Comparison of ENCODE assay signal across 10 cellular contexts in the genomic region with DNA sequence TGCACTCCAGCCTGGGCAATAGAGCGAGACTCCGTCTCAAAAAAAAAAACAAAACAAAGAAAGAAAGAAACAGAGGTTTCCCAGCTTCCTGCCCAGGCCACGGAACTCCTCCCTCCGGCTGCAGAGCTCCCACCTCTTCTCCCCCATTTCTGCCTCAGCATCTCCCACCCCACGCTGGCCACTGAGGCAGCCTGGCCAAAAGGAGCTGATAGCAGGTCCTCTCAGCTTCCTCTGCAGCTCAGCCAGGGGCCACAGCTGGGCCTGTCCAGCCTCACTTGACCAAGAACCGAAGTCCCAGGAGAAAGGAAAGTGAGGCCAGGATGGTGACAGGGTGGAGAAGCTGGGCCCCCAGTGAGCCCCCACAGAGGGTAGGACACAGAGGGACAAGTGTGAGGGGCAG. TPM values are rescaled to one million over a fixed set of nuclear protein-coding genes. Genes with fewer than 3 reads are reported as not detected.
A peak's percentile ranks its signal among the peaks of the same experiment; 100 is the strongest.
DNase-seq lines count a peak whose midpoint lies in the region; ATAC-seq, FAIRE-seq and TF ChIP-seq lines count a peak whose summit lies in the region.
"Had no signal": no experiment of that assay in that cellular context is flagged by ENCODE, and none has a peak within 500 bp of the region (broad histone marks: within the 10 kb centered on the region; RNA-seq: fewer than 3 reads in every experiment).

No MANE protein-coding gene starts in this region.

- no peak for TF ChIP-seq POLR2A in GM12891 (IDR thresholded peaks at IDR 0.05; ENCODE audit: low read depth, low read length)

- H3K4me1 Mint-ChIP-seq in activated T-cell treated with anti-CD3 and anti-CD28 coated beads, Interleukin-2, amount 50 U/mL, for 24 hours (ENCODE audit: low read depth), result peaks cover 42% of the 10 kb centered on the region
- H3K4me1 Mint-ChIP-seq in activated T-cell treated with anti-CD3 and anti-CD28 coated beads, Interleukin-2, amount 50 U/mL, for 72 hours (ENCODE audit: low read depth), result peaks cover 37% of the 10 kb centered on the region
- peaks cover 42% of the 10 kb centered on the region for H3K4me1 Mint-ChIP-seq in activated naive CD8-positive, alpha-beta T cell treated with anti-CD3 and anti-CD28 coated beads, Interleukin-2, amount 50 U/mL, for 24 hours

- no peaks in the 10 kb centered on the region for H3K27me3 Mint-ChIP-seq in activated T-cell treated with anti-CD3 and anti-CD28 coated beads, Interleukin-2, amount 50 U/mL, for 24 hours
- H3K27me3 Mint-ChIP-seq in activated T-cell treated with anti-CD3 and anti-CD28 coated beads, Interleukin-2, amount 50 U/mL, for 72 hours (ENCODE audit: low read depth), result no peaks in the 10 kb centered on the region
- peaks cover 3% of the 10 kb centered on the region for H3K27me3 Mint-ChIP-seq in activated naive CD8-positive, alpha-beta T cell treated with anti-CD3 and anti-CD28 coated beads, Interleukin-2, amount 50 U/mL, for 24 hours

- no peaks in the 10 kb centered on the region for H3K27me3 ChIP-seq in lung (ENCODE audit: control insufficient read depth, insufficient read depth)
- H3K27me3 ChIP-seq in thoracic aorta (replicated peaks; ENCODE audit: insufficient read depth), result no peaks in the 10 kb centered on the region

- no peaks in the 10 kb centered on the region for H3K36me3 Mint-ChIP-seq in activated T-cell treated with anti-CD3 and anti-CD28 coated beads, Interleukin-2, amount 50 U/mL, for 24 hours (ENCODE audit: low read depth)
- H3K36me3 Mint-ChIP-seq in activated T-cell treated with anti-CD3 and anti-CD28 coated beads, Interleukin-2, amount 50 U/mL, for 72 hours (ENCODE audit: insufficient read depth in 2 of 2), result no peaks in the 10 kb centered on the region
- H3K36me3 Mint-ChIP-seq in activated naive CD8-positive, alpha-beta T cell treated with anti-CD3 and anti-CD28 coated beads, Interleukin-2, amount 50 U/mL, for 24 hours (ENCODE audit: low read depth), result no peaks in the 10 kb centered on the region

- H3K27ac ChIP-seq in lung (ENCODE audit: low read depth in 1 of 2, low read length in 1 of 2), result peak overlapping the region; percentile 76 to 80
- H3K27ac ChIP-seq in thoracic aorta, result peak overlapping the region; percentile 93 to 99

- no peak for ATAC-seq in activated T-cell treated with anti-CD3 and anti-CD28 coated beads, Interleukin-2, amount 50 U/mL, for 72 hours (replicated peaks in 1 of 2)
- ATAC-seq in activated naive CD8-positive, alpha-beta T cell treated with anti-CD3 and anti-CD28 coated beads, Interleukin-2, amount 50 U/mL, for 24 hours, result no peak
- no peak for ATAC-seq in lung (ENCODE audit: insufficient read depth, low FRiP score)
- ATAC-seq in thoracic aorta (ENCODE audit: insufficient number of reproducible peaks, low FRiP score, low read depth), result no peak
- ATAC-seq in GM19452 (IDR thresholded peaks at IDR 0.05; ENCODE audit: unreplicated experiment), result no peak

- H3K4me3 ChIP-seq in lung, result no peak overlapping the region
- no peak overlapping the region for H3K4me3 ChIP-seq in thoracic aorta

- no peak overlapping the region for H3K4me3 Mint-ChIP-seq in activated T-cell treated with anti-CD3 and anti-CD28 coated beads, Interleukin-2, amount 50 U/mL, for 24 hours
- H3K4me3 Mint-ChIP-seq in activated T-cell treated with anti-CD3 and anti-CD28 coated beads, Interleukin-2, amount 50 U/mL, for 72 hours, result peak overlapping the region in 1 of 2 donors; percentile 66
- peak overlapping the region; percentile 63 for H3K4me3 Mint-ChIP-seq in activated naive CD8-positive, alpha-beta T cell treated with anti-CD3 and anti-CD28 coated beads, Interleukin-2, amount 50 U/mL, for 24 hours

- H3K36me3 ChIP-seq in lung (ENCODE audit: control insufficient read depth in 2 of 2, insufficient read depth in 2 of 2, low read length in 2 of 2) (no peaks in the 10 kb centered on the region), thoracic aorta (no peaks in the 10 kb centered on the region)

- peaks cover 8 to 9% of the 10 kb centered on the region in 2 donors for H3K4me1 ChIP-seq in lung (ENCODE audit: control insufficient read depth in 2 of 2, insufficient read depth in 2 of 2, low read length in 2 of 2)
- peaks cover 28 to 41% of the 10 kb centered on the region in 2 donors for H3K4me1 ChIP-seq in thoracic aorta (ENCODE audit: control insufficient read depth in 1 of 2, low read depth in 2 of 2)

- no peak for FAIRE-seq in GM12891 (lab: Jason Lieb, UNC)

- DNase-seq in activated T-cell treated with anti-CD3 and anti-CD28 coated beads, Interleukin-2, amount 50 U/mL, for 24 hours, result peak; percentile 40
- DNase-seq in activated T-cell treated with anti-CD3 and anti-CD28 coated beads, Interleukin-2, amount 50 U/mL, for 72 hours, result no peak
- DNase-seq in activated naive CD8-positive, alpha-beta T cell treated with anti-CD3 and anti-CD28 coated beads, Interleukin-2, amount 50 U/mL, for 24 hours, result no peak
- DNase-seq in lung (ENCODE audit: low spot score) (no peak), thoracic aorta (ENCODE audit: low spot score) (no peak), GM12891 (ENCODE audit: insufficient read length, low spot score) (no peak)
- no peak for DNase-seq in stimulated activated naive CD4-positive, alpha-beta T cell (lab: John Stamatoyannopoulos, UW)
- DNase-seq: activated CD4-positive, CD25-positive, alpha-beta regulatory T cell treated with anti-CD3 and anti-CD28 coated beads, Interleukin-2, amount 50 U/mL, for 72 hours; NCI-H187 had no signal

- 66 to 86% methylated on average over 6 of the region's 6 CpGs for WGBS in lung, 2 donors

- H3K9me3 Mint-ChIP-seq in activated T-cell treated with anti-CD3 and anti-CD28 coated beads, Interleukin-2, amount 50 U/mL, for 24 hours, result no peaks in the 10 kb centered on the region
- no peaks in the 10 kb centered on the region for H3K9me3 Mint-ChIP-seq in activated T-cell treated with anti-CD3 and anti-CD28 coated beads, Interleukin-2, amount 50 U/mL, for 72 hours
- no peaks in the 10 kb centered on the region for H3K9me3 Mint-ChIP-seq in activated naive CD8-positive, alpha-beta T cell treated with anti-CD3 and anti-CD28 coated beads, Interleukin-2, amount 50 U/mL, for 24 hours

- TF ChIP-seq CTCF in lung (IDR thresholded peaks at IDR 0.05; ENCODE audit: control extremely low read depth, extremely low read depth), result no peak
- TF ChIP-seq CTCF in thoracic aorta (IDR thresholded peaks at IDR 0.05), result no peak

- H3K9me3 ChIP-seq in lung (ENCODE audit: control insufficient read depth in 2 of 2, insufficient read depth in 1 of 2, low read length in 1 of 2) (no peaks in the 10 kb centered on the region), thoracic aorta (no peaks in the 10 kb centered on the region)

- peak overlapping the region; percentile 95 for H3K27ac Mint-ChIP-seq in activated T-cell treated with anti-CD3 and anti-CD28 coated beads, Interleukin-2, amount 50 U/mL, for 24 hours
- no peak overlapping the region for H3K27ac Mint-ChIP-seq in activated T-cell treated with anti-CD3 and anti-CD28 coated beads, Interleukin-2, amount 50 U/mL, for 72 hours
- H3K27ac Mint-ChIP-seq in activated naive CD8-positive, alpha-beta T cell treated with anti-CD3 and anti-CD28 coated beads, Interleukin-2, amount 50 U/mL, for 24 hours, result peak overlapping the region; percentile 96

TF ChIP-seq in GM12891, 5 proteins besides CTCF, POLR2A, EP300 and RAD21:
- TF ChIP-seq SPI1 (IDR thresholded peaks at IDR 0.05; ENCODE audit: low read depth, low read length) (no peak), PAX5 (IDR thresholded peaks at IDR 0.05; ENCODE audit: insufficient read depth, low read length, severe bottlenecking) (no peak), TAF1 (IDR thresholded peaks at IDR 0.05; ENCODE audit: low read depth, low read length) (no peak), POU2F2 (IDR thresholded peaks at IDR 0.05; ENCODE audit: low read depth, low read length) (no peak), POLR2AphosphoS5 (IDR thresholded peaks at IDR 0.05; ENCODE audit: low read depth, low read length) (no peak)
TF ChIP-seq in GM12891: peak in this region for 0.

RNA-seq across cellular contexts. Expression of gene CD9, which starts 33.4 kb away (rescaled TPM):
- 1 to 10 TPM; 6.1 to 8.4 TPM for total RNA-seq in activated T-cell treated with anti-CD3 and anti-CD28 coated beads, Interleukin-2, amount 50 U/mL, for 72 hours
- total RNA-seq in lung (100 to 1,000 TPM; 240 to 406 TPM), thoracic aorta (100 to 1,000 TPM; 249 to 300 TPM)
- polyA plus RNA-seq in lung, result 100 to 1,000 TPM; 352 to 425 TPM
- 7.8 TPM for polyA plus RNA-seq in GM12891 (2012; ENCODE audit: low read depth, missing spikeins)

RNA-seq across cellular contexts. Expression of gene VWF, which starts 42.3 kb away (rescaled TPM):
- total RNA-seq in activated T-cell treated with anti-CD3 and anti-CD28 coated beads, Interleukin-2, amount 50 U/mL, for 72 hours, result under 1 TPM; 0.02 TPM
- 100 to 1,000 TPM; 272 to 285 TPM for total RNA-seq in lung
- 100 to 1,000 TPM in 1 of 2 donors, 10 to 100 TPM in 1; 65.6 to 226 TPM for polyA plus RNA-seq in lung
- 100 to 1,000 TPM; 164 to 251 TPM for total RNA-seq in thoracic aorta
- not detected for polyA plus RNA-seq in GM12891 (2012; ENCODE audit: low read depth, missing spikeins)

Comparison
In these comparisons a context has a peak if more than half of its experiments do, and no peak if none do; other contexts are left out.
1. RNA of gene CD9, which starts 33.4 kb away (total RNA-seq): 240 to 406 TPM in lung and 249 to 300 TPM in thoracic aorta; 6.1 to 8.4 TPM in activated T-cell treated with anti-CD3 and anti-CD28 coated beads, Interleukin-2, amount 50 U/mL, for 72 hours; every median in the first group is over 10 times any median in the second.
2. RNA of gene VWF, which starts 42.3 kb away (total RNA-seq): 272 to 285 TPM in lung and 164 to 251 TPM in thoracic aorta; 0.02 TPM in activated T-cell treated with anti-CD3 and anti-CD28 coated beads, Interleukin-2, amount 50 U/mL, for 72 hours; every median in the first group is over 100 times any median in the second.